Comparison of ENCODE assay signal across 13 cellular contexts in the genomic region with DNA sequence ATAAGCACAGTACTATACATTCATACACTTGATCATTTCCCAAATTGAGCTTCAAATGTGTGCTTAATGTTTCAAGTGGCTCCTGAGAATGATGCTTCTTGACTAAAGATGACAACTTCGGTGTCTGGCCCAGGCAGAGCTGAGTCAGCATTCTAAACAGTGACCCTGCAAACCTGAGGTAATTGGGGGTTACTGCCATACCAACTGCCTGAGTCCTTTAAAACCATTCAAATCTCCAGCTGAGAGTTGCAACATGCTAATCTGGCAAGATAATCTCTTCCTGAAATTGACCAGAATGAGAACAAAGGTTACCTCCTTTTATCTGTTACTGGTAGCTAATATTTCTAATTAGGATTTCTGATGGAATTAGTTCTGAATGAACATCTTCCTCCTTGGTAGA. TPM values are rescaled to one million over a fixed set of nuclear protein-coding genes. Genes with fewer than 3 reads are reported as not detected.
DNase-seq lines count a peak whose midpoint lies in the region; ATAC-seq and TF ChIP-seq lines count a peak whose summit lies in the region.
"Had no signal": no experiment of that assay in that cellular context is flagged by ENCODE, and none has a peak within 500 bp of the region (broad histone marks: within the 10 kb centered on the region; RNA-seq: fewer than 3 reads in every experiment).

No MANE protein-coding gene starts in this region.

- H2AK5ac ChIP-seq in mesendoderm (ENCODE audit: low read length), result no peak overlapping the region

- TF ChIP-seq EP300 in gastroesophageal sphincter (IDR thresholded peaks at IDR 0.05), result no peak

- no peak for TF ChIP-seq CTCF in KMS-11 (conservative IDR thresholded peaks at IDR 0.05; ENCODE audit: low read depth, low read length)
- no peak for TF ChIP-seq CTCF in gastroesophageal sphincter (IDR thresholded peaks at IDR 0.05)

- H3K79me1 ChIP-seq in mesendoderm (ENCODE audit: low read length), result no peaks in the 10 kb centered on the region

- WGBS in mesendoderm (ENCODE audit: extremely low coverage, insufficient coverage, low lambda C conversion rate), result no CpG with 5 or more reads among the region's 1 CpG
- WGBS in gastroesophageal sphincter (ENCODE audit: low coverage in 1 of 2), 2 donors, result 71 to 91% methylated on average over 1 of the region's 1 CpG

- H3K4me3 ChIP-seq in KMS-11 (IDR thresholded peaks at IDR 0.05; ENCODE audit: insufficient read depth, low read depth, low read length) (no peak overlapping the region), mesendoderm (ENCODE audit: low read length) (no peak overlapping the region), gastroesophageal sphincter (no peak overlapping the region)
- H3K4me3 ChIP-seq: GM12878 had no signal

- peaks cover 74% of the 10 kb centered on the region for H3K4me1 Mint-ChIP-seq in T-helper 1 cell treated with Interleukin-12 subunit alpha and Interleukin-12 subunit beta and Interleukin-4 antibody, amounts not matched to agents 30 μg/mL and 1 μg/mL, for 36 hours (ENCODE audit: low read depth)

- H3K27me3 ChIP-seq in KMS-11 (ENCODE audit: insufficient read depth, low read depth) (no peaks in the 10 kb centered on the region), mesendoderm (ENCODE audit: insufficient read depth, low read length, poor library complexity) (no peaks in the 10 kb centered on the region), gastroesophageal sphincter (no peaks in the 10 kb centered on the region)

- no peak overlapping the region for H3K4me3 Mint-ChIP-seq in T-helper 1 cell treated with Interleukin-12 subunit alpha and Interleukin-12 subunit beta and Interleukin-4 antibody, amounts not matched to agents 30 μg/mL and 1 μg/mL, for 36 hours

- H3K4me2 ChIP-seq in KMS-11, result peak overlapping the region; percentile 44; the same call in 1 of the 2 replicates
- no peak overlapping the region for H3K4me2 ChIP-seq in mesendoderm (ENCODE audit: low read length)

- no peak overlapping the region for H3K23ac ChIP-seq in mesendoderm (ENCODE audit: low read length)

- no peak overlapping the region for H3K56ac ChIP-seq in mesendoderm (ENCODE audit: low read length)

- H3K36me3 ChIP-seq in KMS-11 (ENCODE audit: insufficient read depth), result no peaks in the 10 kb centered on the region
- H3K36me3 ChIP-seq in mesendoderm (ENCODE audit: control insufficient read depth, insufficient read depth, low read length), result no peaks in the 10 kb centered on the region
- no peaks in the 10 kb centered on the region for H3K36me3 ChIP-seq in gastroesophageal sphincter

- H3K27ac Mint-ChIP-seq in T-helper 1 cell treated with Interleukin-12 subunit alpha and Interleukin-12 subunit beta and Interleukin-4 antibody, amounts not matched to agents 30 μg/mL and 1 μg/mL, for 36 hours, result peak overlapping the region; percentile 29

- no peak overlapping the region for H2AFZ ChIP-seq in KMS-11 (ENCODE audit: low read depth)

- H2BK120ac ChIP-seq in mesendoderm (ENCODE audit: low read depth, low read length), result no peak overlapping the region

- no peak overlapping the region for H3K4ac ChIP-seq in mesendoderm (ENCODE audit: low read depth, low read length)

- no peaks in the 10 kb centered on the region for H3K9me3 ChIP-seq in gastroesophageal sphincter

- no peak for ATAC-seq in HG03135 (IDR thresholded peaks at IDR 0.05; ENCODE audit: unreplicated experiment)
- no peak for ATAC-seq in gastroesophageal sphincter
- ATAC-seq: GM12878 had no signal

- H4K8ac ChIP-seq in mesendoderm (ENCODE audit: low read depth, low read length), result no peak overlapping the region

- DNase-seq in T-helper 1 cell (no peak), amniotic epithelial cell (ENCODE audit: low read depth) (peak; percentile 82), mesendoderm (peak; percentile 85), dermis blood vessel endothelial cell (no peak)
- DNase-seq: H7, hypothalamus, NCI-H2029, occipital lobe had no signal

- H3K18ac ChIP-seq in mesendoderm (ENCODE audit: low read length), result no peak overlapping the region

- H3K4me1 ChIP-seq in KMS-11 (ENCODE audit: low read depth, poor library complexity, severe bottlenecking), result peaks cover 46% of the 10 kb centered on the region
- no peaks in the 10 kb centered on the region for H3K4me1 ChIP-seq in mesendoderm (ENCODE audit: control insufficient read depth, low read depth, low read length)
- H3K4me1 ChIP-seq in gastroesophageal sphincter, result peaks cover 5 to 34% (median 7%) of the 10 kb centered on the region in 3 donors

- H3K79me2 ChIP-seq in KMS-11 (ENCODE audit: insufficient read depth, low read depth) (peaks cover 12% of the 10 kb centered on the region; the same call in 1 of the 2 replicates), mesendoderm (ENCODE audit: control insufficient read depth, insufficient read depth, low read length) (no peaks in the 10 kb centered on the region)

- H3K27ac ChIP-seq in KMS-11 (no peak overlapping the region), mesendoderm (ENCODE audit: low read depth, low read length) (no peak overlapping the region), gastroesophageal sphincter (no peak overlapping the region)

- H3K36me3 Mint-ChIP-seq in T-helper 1 cell treated with Interleukin-12 subunit alpha and Interleukin-12 subunit beta and Interleukin-4 antibody, amounts not matched to agents 30 μg/mL and 1 μg/mL, for 36 hours (ENCODE audit: low read depth), result peaks cover 21% of the 10 kb centered on the region

- no peaks in the 10 kb centered on the region for H4K20me1 ChIP-seq in KMS-11 (ENCODE audit: insufficient read depth)

- TF ChIP-seq POLR2A in gastroesophageal sphincter (IDR thresholded peaks at IDR 0.05), result no peak

- H2BK5ac ChIP-seq in mesendoderm (ENCODE audit: low read length), result no peak overlapping the region

- H4K5ac ChIP-seq in mesendoderm (ENCODE audit: low read length), result no peak overlapping the region

- peaks cover 18% of the 10 kb centered on the region for H3K27me3 Mint-ChIP-seq in T-helper 1 cell treated with Interleukin-12 subunit alpha and Interleukin-12 subunit beta and Interleukin-4 antibody, amounts not matched to agents 30 μg/mL and 1 μg/mL, for 36 hours (ENCODE audit: low read depth)

- H3K9ac ChIP-seq in KMS-11 (no peak overlapping the region), mesendoderm (ENCODE audit: low read length) (no peak overlapping the region)

- H2BK15ac ChIP-seq in mesendoderm (replicated peaks; ENCODE audit: low read depth), result no peak overlapping the region

- H3K9me3 Mint-ChIP-seq in T-helper 1 cell treated with Interleukin-12 subunit alpha and Interleukin-12 subunit beta and Interleukin-4 antibody, amounts not matched to agents 30 μg/mL and 1 μg/mL, for 36 hours, result peaks cover 7% of the 10 kb centered on the region

RNA-seq across cellular contexts. Expression of a gene that starts 8.2 kb away (rescaled TPM):
- polyA plus RNA-seq in mesendoderm (2013, experiment 1 of 2), result 1.8 TPM
- 2.1 TPM for polyA plus RNA-seq in mesendoderm (2013, experiment 2 of 2)
- total RNA-seq in gastroesophageal sphincter (10 to 100 TPM in 1 of 4 donors, 1 to 10 TPM in 3; 3.5 to 10.4 (median 3.9) TPM), dermis blood vessel endothelial cell (1.2 and 1.3 TPM in 2 replicates)

Comparison
In these comparisons a context has a peak if more than half of its experiments do, and no peak if none do; other contexts are left out.
1. DNase-seq: peak in amniotic epithelial cell (single experiment) and mesendoderm (single experiment); none in T-helper 1 cell (0 of 5) and dermis blood vessel endothelial cell (single experiment).